Comparison of ENCODE assay signal across 23 cellular contexts in the genomic region with DNA sequence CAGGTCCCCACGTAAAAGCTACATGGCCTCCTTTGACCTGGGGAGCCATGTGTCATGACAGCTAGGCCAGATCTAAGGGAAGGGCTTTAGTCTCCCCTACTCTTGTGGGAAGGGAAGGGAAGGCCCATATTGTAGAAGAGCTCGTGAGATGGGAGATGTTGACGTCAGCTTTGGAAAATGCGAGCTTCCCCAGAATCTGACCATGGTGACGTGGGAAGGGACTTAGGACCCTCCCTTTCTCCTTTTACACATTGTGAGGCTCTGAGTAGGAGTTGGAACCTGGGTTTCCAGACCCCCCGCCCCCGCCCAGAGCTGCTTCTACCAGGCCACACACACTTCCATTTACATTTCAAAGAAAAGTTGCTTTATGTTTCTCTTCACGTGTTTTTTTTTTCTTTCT.
DNase-seq lines count a peak whose midpoint lies in the region; ATAC-seq, FAIRE-seq and TF ChIP-seq lines count a peak whose summit lies in the region.
"Had no signal": no experiment of that assay in that cellular context is flagged by ENCODE, and none has a peak within 500 bp of the region (broad histone marks: within the 10 kb centered on the region; RNA-seq: fewer than 3 reads in every experiment).

No MANE protein-coding gene starts in this region.

- H3K9me3 Mint-ChIP-seq in MCF 10A (ENCODE audit: unreplicated experiment): no peaks in the 10 kb centered on the region
- no peaks in the 10 kb centered on the region for H3K9me3 Mint-ChIP-seq in activated T-helper 17 cell treated with anti-CD3 and anti-CD28 coated beads, Interleukin-2, amount 50 U/mL, for 72 hours
- H3K9me3 Mint-ChIP-seq in neural progenitor cell: no peaks in the 10 kb centered on the region

- no peak for DNase-seq in MCF 10A (ENCODE audit: unreplicated experiment)
- DNase-seq in breast epithelium (ENCODE audit: low spot score in 2 of 2): no peak
- no peak for DNase-seq in keratinocyte (ENCODE audit: low read depth, low spot score)
- no peak for DNase-seq in suprapubic skin (ENCODE audit: low spot score in 2 of 2)
- DNase-seq in upper lobe of right lung: no peak
- DNase-seq in neural progenitor cell (ENCODE audit: low spot score): no peak
- DNase-seq: activated CD4-positive, alpha-beta T cell treated with anti-CD3 and anti-CD28 coated beads for 1 hour; C1 segment of cervical spinal cord; Caco-2; DMS79 treated with DMSO at 0.1 percent for 48 hours; GOT3; kidney glomerular epithelial cell; NCI-H510A treated with DMSO at 0.1 percent for 48 hours; nucleus accumbens; PC-9; SHP77 treated with DMSO at 0.1 percent for 48 hours; testis had no signal

- no peaks in the 10 kb centered on the region for H3F3A ChIP-seq in neural progenitor cell (ENCODE audit: low read depth)

- no peaks in the 10 kb centered on the region for H3K36me3 ChIP-seq in breast epithelium
- no peaks in the 10 kb centered on the region for H3K36me3 ChIP-seq in keratinocyte (ENCODE audit: control insufficient read depth in 2 of 2, extremely low read depth in 1 of 2, insufficient read depth in 2 of 2, low read length in 2 of 2)
- H3K36me3 ChIP-seq in suprapubic skin: no peaks in the 10 kb centered on the region
- H3K36me3 ChIP-seq in upper lobe of right lung: no peaks in the 10 kb centered on the region
- H3K36me3 ChIP-seq in neural progenitor cell: no peaks in the 10 kb centered on the region
- H3K36me3 ChIP-seq: gastroesophageal sphincter had no signal

- POLR2A ChIA-PET in MCF 10A (lab: Yijun Ruan, JAX): interaction anchor here (0.6 to 2.5 kb wide), 6 partner anchors 18 to 457 kb away, joined by 3 to 15 read pairs (median 4); partner anchors contain the start of gene NFIL3

- TF ChIP-seq CTCF in MCF 10A (IDR thresholded peaks at IDR 0.05; ENCODE audit: unreplicated experiment): no peak
- TF ChIP-seq CTCF in breast epithelium (IDR thresholded peaks at IDR 0.05): no peak
- no peak for TF ChIP-seq CTCF in keratinocyte (optimal IDR thresholded peaks at IDR 0.05 in 1 of 3, IDR thresholded peaks at IDR 0.05 in 1 of 3, conservative IDR thresholded peaks at IDR 0.05 in 1 of 3; ENCODE audit: extremely low read depth in 1 of 3, insufficient read depth in 2 of 3, low read length in 3 of 3)
- TF ChIP-seq CTCF in suprapubic skin (IDR thresholded peaks at IDR 0.05): no peak
- no peak for TF ChIP-seq CTCF in upper lobe of right lung (IDR thresholded peaks at IDR 0.05)
- no peak for TF ChIP-seq CTCF in neural progenitor cell (IDR thresholded peaks at IDR 0.05)

- H3K4me1 ChIP-seq in breast epithelium: no peaks in the 10 kb centered on the region
- H3K4me1 ChIP-seq in keratinocyte (ENCODE audit: control insufficient read depth, extremely low read depth, insufficient read depth, low read length): peaks cover 60% of the 10 kb centered on the region
- H3K4me1 ChIP-seq in suprapubic skin: peaks cover 47% of the 10 kb centered on the region
- H3K4me1 ChIP-seq in upper lobe of right lung: no peaks in the 10 kb centered on the region
- peaks cover 30% of the 10 kb centered on the region for H3K4me1 ChIP-seq in neural progenitor cell
- H3K4me1 ChIP-seq: Caco-2, gastroesophageal sphincter, testis had no signal

- peak overlapping the region; percentile 31 for H3K4me2 ChIP-seq in keratinocyte (ENCODE audit: control insufficient read depth, extremely low read depth, insufficient read depth, low read depth, low read length)
- H3K4me2 ChIP-seq in neural progenitor cell: no peak overlapping the region
- H3K4me2 ChIP-seq: KMS-11, PC-9 had no signal

- H3K4me3 ChIP-seq in breast epithelium (no peak overlapping the region), keratinocyte (ENCODE audit: control insufficient read depth in 2 of 3, extremely low read depth in 1 of 3, insufficient read depth in 2 of 3, low read depth in 1 of 3, low read length in 3 of 3) (no peak overlapping the region), suprapubic skin (no peak overlapping the region), upper lobe of right lung (no peak overlapping the region), neural progenitor cell (no peak overlapping the region)
- H3K4me3 ChIP-seq: gastroesophageal sphincter, PC-9, testis had no signal

- CTCF ChIA-PET in MCF 10A (lab: Yijun Ruan, JAX): interaction anchor here (0.7 to 1.2 kb wide), 2 partner anchors 33 to 203 kb away, joined by 3 to 4 read pairs; no protein-coding TSS in a partner anchor

- no peak overlapping the region for H2AFZ ChIP-seq in keratinocyte (ENCODE audit: control insufficient read depth, low read length)
- H2AFZ ChIP-seq in neural progenitor cell (replicated peaks): no peak overlapping the region
- H2AFZ ChIP-seq: PC-9 had no signal

- no peak for FAIRE-seq in keratinocyte (lab: Jason Lieb, UNC)
- FAIRE-seq: colon had no signal

- no peak for ATAC-seq in activated T-helper 17 cell treated with anti-CD3 and anti-CD28 coated beads, Interleukin-2, amount 50 U/mL, for 72 hours (replicated peaks)
- ATAC-seq in upper lobe of right lung (no peak), GM19035 (IDR thresholded peaks at IDR 0.05; ENCODE audit: unreplicated experiment) (no peak)
- ATAC-seq: gastroesophageal sphincter had no signal

- H3K27me3 ChIP-seq in breast epithelium (no peaks in the 10 kb centered on the region), keratinocyte (ENCODE audit: control insufficient read depth, extremely low read depth, insufficient read depth, low read length) (no peaks in the 10 kb centered on the region), suprapubic skin (no peaks in the 10 kb centered on the region), upper lobe of right lung (peaks cover 17% of the 10 kb centered on the region), neural progenitor cell (no peaks in the 10 kb centered on the region)
- H3K27me3 ChIP-seq: testis had no signal

- dilution Hi-C loops in keratinocyte (cut with MboI; ENCODE audit: extremely low pct_ligation_motif_present, low sequenced_read_pairs): no loop called here

- intact Hi-C loops in MCF 10A (cut with micrococcal nuclease) (no loop called here), breast epithelium (cut with DNase I; ENCODE audit: low total_unique reads) (no loop called here), upper lobe of right lung (cut with DNase I) (no loop called here)

- no peak for TF ChIP-seq EP300 in suprapubic skin (IDR thresholded peaks at IDR 0.05)

- no peak for TF ChIP-seq POLR2A in breast epithelium (IDR thresholded peaks at IDR 0.05)
- no peak for TF ChIP-seq POLR2A in suprapubic skin (IDR thresholded peaks at IDR 0.05)

- H3K9ac ChIP-seq in keratinocyte (ENCODE audit: control insufficient read depth, extremely low read depth, insufficient read depth, low read length): no peak overlapping the region
- H3K9ac ChIP-seq in neural progenitor cell: no peak overlapping the region
- H3K9ac ChIP-seq: KMS-11 had no signal

- H3K27ac ChIP-seq in breast epithelium (no peak overlapping the region), keratinocyte (ENCODE audit: control insufficient read depth, insufficient read depth, low read length) (no peak overlapping the region), suprapubic skin (peak overlapping the region; percentile 50), upper lobe of right lung (no peak overlapping the region), neural progenitor cell (no peak overlapping the region)
- H3K27ac ChIP-seq: gastroesophageal sphincter, KMS-11, PC-9, testis had no signal

- H3K9me3 ChIP-seq in breast epithelium (no peaks in the 10 kb centered on the region), keratinocyte (ENCODE audit: control insufficient read depth, low read depth, low read length) (no peaks in the 10 kb centered on the region), suprapubic skin (no peaks in the 10 kb centered on the region), upper lobe of right lung (no peaks in the 10 kb centered on the region), neural progenitor cell (ENCODE audit: low read depth) (no peaks in the 10 kb centered on the region)
- H3K9me3 ChIP-seq: Caco-2, gastroesophageal sphincter, testis had no signal

- H3K9me1 ChIP-seq in keratinocyte (ENCODE audit: control insufficient read depth, extremely low read depth, insufficient read depth, low read length): no peaks in the 10 kb centered on the region

- H3K4me1 Mint-ChIP-seq in MCF 10A (ENCODE audit: insufficient read depth, unreplicated experiment) (peaks cover 35% of the 10 kb centered on the region), neural progenitor cell (peaks cover 38% of the 10 kb centered on the region)
- peaks cover 28% of the 10 kb centered on the region for H3K4me1 Mint-ChIP-seq in activated T-helper 17 cell treated with anti-CD3 and anti-CD28 coated beads, Interleukin-2, amount 50 U/mL, for 72 hours

- BruUV-seq in MCF 10A (replicated peaks; lab: Mats Ljungman, UMichigan): no TSS peak

- H3K79me2 ChIP-seq in keratinocyte (ENCODE audit: control insufficient read depth, insufficient read depth, low read length) (no peaks in the 10 kb centered on the region), neural progenitor cell (ENCODE audit: low read depth) (no peaks in the 10 kb centered on the region)

- H3K27me3 Mint-ChIP-seq in MCF 10A (ENCODE audit: insufficient read depth, unreplicated experiment) (no peaks in the 10 kb centered on the region), neural progenitor cell (ENCODE audit: insufficient read depth, low read depth) (peaks cover 12% of the 10 kb centered on the region)
- H3K27me3 Mint-ChIP-seq in activated T-helper 17 cell treated with anti-CD3 and anti-CD28 coated beads, Interleukin-2, amount 50 U/mL, for 72 hours: peaks cover 38% of the 10 kb centered on the region

- peak overlapping the region; percentile 84 for H3K27ac Mint-ChIP-seq in MCF 10A (ENCODE audit: low read depth, unreplicated experiment)
- H3K27ac Mint-ChIP-seq in activated T-helper 17 cell treated with anti-CD3 and anti-CD28 coated beads, Interleukin-2, amount 50 U/mL, for 72 hours: peak overlapping the region; percentile 84
- no peak overlapping the region for H3K27ac Mint-ChIP-seq in neural progenitor cell
- H3K27ac Mint-ChIP-seq: activated naive CD8-positive, alpha-beta T cell had no signal

- H4K20me1 ChIP-seq in keratinocyte (ENCODE audit: control insufficient read depth, extremely low read depth, insufficient read depth, low read length) (no peaks in the 10 kb centered on the region), neural progenitor cell (ENCODE audit: low read depth) (no peaks in the 10 kb centered on the region)

- no peak overlapping the region for H3K4me3 Mint-ChIP-seq in MCF 10A (ENCODE audit: unreplicated experiment)
- peak overlapping the region; percentile 36 for H3K4me3 Mint-ChIP-seq in activated T-helper 17 cell treated with anti-CD3 and anti-CD28 coated beads, Interleukin-2, amount 50 U/mL, for 72 hours
- no peak overlapping the region for H3K4me3 Mint-ChIP-seq in neural progenitor cell
- H3K4me3 Mint-ChIP-seq: activated naive CD8-positive, alpha-beta T cell had no signal

- H3K36me3 Mint-ChIP-seq in MCF 10A (ENCODE audit: insufficient read depth, unreplicated experiment): no peaks in the 10 kb centered on the region
- H3K36me3 Mint-ChIP-seq in activated T-helper 17 cell treated with anti-CD3 and anti-CD28 coated beads, Interleukin-2, amount 50 U/mL, for 72 hours (ENCODE audit: low read depth): no peaks in the 10 kb centered on the region
- H3K36me3 Mint-ChIP-seq in neural progenitor cell: no peaks in the 10 kb centered on the region

- 90% methylated on average over 8 of the region's 8 CpGs for WGBS in suprapubic skin
